ENCODE assay signal across 13 cellular contexts in genomic region chr7:100363797-100364196, GRCh38. TPM values are rescaled to one million over a fixed set of nuclear protein-coding genes. Genes with fewer than 3 reads are reported as not detected.
"Had no signal": no experiment of that assay in that cellular context is flagged by ENCODE, and none has a peak within 500 bp of the region (broad histone marks: within the 10 kb centered on the region; RNA-seq: fewer than 3 reads in every experiment).

No MANE protein-coding gene starts in this region.

RNA-seq across cellular contexts. Expression of gene SPDYE3, which starts 56.3 kb away (rescaled TPM):
- total RNA-seq: activated CD4-positive, alpha-beta memory T cell treated with anti-CD3 and anti-CD28 coated beads, Interleukin-2, amount 10 ng/mL, durations not matched to agents 7 days and 5 days; activated CD4-positive, alpha-beta T cell treated with anti-CD3 and anti-CD28 coated beads, Interleukin-2, amount 10 ng/mL, durations not matched to agents 7 days and 5 days; activated T-cell treated with anti-CD3 and anti-CD28 coated beads, Interleukin-2, amount 50 U/mL, for 72 hours; adrenal gland; aorta; body of pancreas; colonic mucosa; esophagus muscularis mucosa; foreskin keratinocyte; gastrocnemius medialis; T-cell; T-helper 2 cell treated with Interferon-gamma antibody and Interleukin-4, amounts not matched to agents 100 ng/mL and 5 ng/mL, for 36 hours; WTC11 had no signal
- polyA plus RNA-seq: aorta, foreskin keratinocyte had no signal
